1 cellular context compared by ENCODE assay signal in the genomic region with DNA sequence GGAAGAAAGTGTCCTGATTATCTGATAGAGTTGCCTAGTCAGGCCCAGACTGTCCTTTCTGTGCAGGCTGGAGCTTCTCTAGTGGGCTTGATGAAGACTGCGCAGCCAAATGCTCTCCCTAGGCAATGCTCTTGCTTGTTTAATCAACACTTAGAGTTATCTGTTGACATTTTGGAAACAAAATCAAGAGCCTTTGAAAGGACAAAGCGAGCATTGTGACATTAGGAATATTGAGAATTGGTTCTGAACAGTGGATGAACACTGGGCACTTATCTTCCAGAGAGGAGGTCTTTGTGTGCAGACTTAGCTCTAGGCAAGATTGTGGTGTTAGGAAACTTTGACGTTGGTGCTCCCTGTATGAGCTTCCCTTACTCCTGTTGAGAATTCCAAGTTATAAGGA.
TF ChIP-seq lines count a peak whose summit lies in the region.

No MANE protein-coding gene starts in this region.

TF ChIP-seq in HepG2, 621 proteins besides CTCF, POLR2A, EP300 and RAD21 (continued from another document):
- TF ChIP-seq, protein P1, sequence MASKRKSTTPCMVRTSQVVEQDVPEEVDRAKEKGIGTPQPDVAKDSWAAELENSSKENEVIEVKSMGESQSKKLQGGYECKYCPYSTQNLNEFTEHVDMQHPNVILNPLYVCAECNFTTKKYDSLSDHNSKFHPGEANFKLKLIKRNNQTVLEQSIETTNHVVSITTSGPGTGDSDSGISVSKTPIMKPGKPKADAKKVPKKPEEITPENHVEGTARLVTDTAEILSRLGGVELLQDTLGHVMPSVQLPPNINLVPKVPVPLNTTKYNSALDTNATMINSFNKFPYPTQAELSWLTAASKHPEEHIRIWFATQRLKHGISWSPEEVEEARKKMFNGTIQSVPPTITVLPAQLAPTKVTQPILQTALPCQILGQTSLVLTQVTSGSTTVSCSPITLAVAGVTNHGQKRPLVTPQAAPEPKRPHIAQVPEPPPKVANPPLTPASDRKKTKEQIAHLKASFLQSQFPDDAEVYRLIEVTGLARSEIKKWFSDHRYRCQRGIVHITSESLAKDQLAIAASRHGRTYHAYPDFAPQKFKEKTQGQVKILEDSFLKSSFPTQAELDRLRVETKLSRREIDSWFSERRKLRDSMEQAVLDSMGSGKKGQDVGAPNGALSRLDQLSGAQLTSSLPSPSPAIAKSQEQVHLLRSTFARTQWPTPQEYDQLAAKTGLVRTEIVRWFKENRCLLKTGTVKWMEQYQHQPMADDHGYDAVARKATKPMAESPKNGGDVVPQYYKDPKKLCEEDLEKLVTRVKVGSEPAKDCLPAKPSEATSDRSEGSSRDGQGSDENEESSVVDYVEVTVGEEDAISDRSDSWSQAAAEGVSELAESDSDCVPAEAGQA (IDR thresholded peaks at IDR 0.05; ENCODE audit: low read depth) = no peak
- TF ChIP-seq, protein P1 (CRISPR knock-in tag; IDR thresholded peaks at IDR 0.05; ENCODE audit: borderline replicate concordance) = no peak
- TF ChIP-seq ZNF431 (CRISPR knock-in tag; IDR thresholded peaks at IDR 0.05; ENCODE audit: borderline replicate concordance, low read depth) (no peak), SOX13 (IDR thresholded peaks at IDR 0.05) (no peak), SOX13 (CRISPR knock-in tag; conservative IDR thresholded peaks at IDR 0.05 in 1 of 2, IDR thresholded peaks at IDR 0.05 in 1 of 2) (peak in 1 of 2 experiments; percentile 76; a peak in 2 of 4 replicates), ZNF263 (CRISPR knock-in tag; IDR thresholded peaks at IDR 0.05) (peak; percentile 88), FOXA3 (CRISPR knock-in tag; IDR thresholded peaks at IDR 0.05) (peak; percentile 26; the same call in 1 of the 2 replicates), NFE2L2 (IDR thresholded peaks at IDR 0.05; ENCODE audit: low read length) (no peak), KMT2B (CRISPR knock-in tag; IDR thresholded peaks at IDR 0.05) (no peak), MIER2 (CRISPR knock-in tag; IDR thresholded peaks at IDR 0.05) (peak; percentile 62; the same call in 1 of the 2 replicates), FOXJ3 (CRISPR knock-in tag; IDR thresholded peaks at IDR 0.05; ENCODE audit: borderline replicate concordance) (peak; percentile 54), ELF1 (CRISPR knock-in tag; IDR thresholded peaks at IDR 0.05) (no peak), SOX5 (CRISPR knock-in tag; IDR thresholded peaks at IDR 0.05; ENCODE audit: borderline replicate concordance) (peak; percentile 33; the same call in 1 of the 2 replicates), TOE1 (CRISPR knock-in tag; IDR thresholded peaks at IDR 0.05) (no peak), NCOA2 (CRISPR knock-in tag; IDR thresholded peaks at IDR 0.05) (peak; percentile 22; the same call in 1 of the 2 replicates)
- TF ChIP-seq, protein P2, sequence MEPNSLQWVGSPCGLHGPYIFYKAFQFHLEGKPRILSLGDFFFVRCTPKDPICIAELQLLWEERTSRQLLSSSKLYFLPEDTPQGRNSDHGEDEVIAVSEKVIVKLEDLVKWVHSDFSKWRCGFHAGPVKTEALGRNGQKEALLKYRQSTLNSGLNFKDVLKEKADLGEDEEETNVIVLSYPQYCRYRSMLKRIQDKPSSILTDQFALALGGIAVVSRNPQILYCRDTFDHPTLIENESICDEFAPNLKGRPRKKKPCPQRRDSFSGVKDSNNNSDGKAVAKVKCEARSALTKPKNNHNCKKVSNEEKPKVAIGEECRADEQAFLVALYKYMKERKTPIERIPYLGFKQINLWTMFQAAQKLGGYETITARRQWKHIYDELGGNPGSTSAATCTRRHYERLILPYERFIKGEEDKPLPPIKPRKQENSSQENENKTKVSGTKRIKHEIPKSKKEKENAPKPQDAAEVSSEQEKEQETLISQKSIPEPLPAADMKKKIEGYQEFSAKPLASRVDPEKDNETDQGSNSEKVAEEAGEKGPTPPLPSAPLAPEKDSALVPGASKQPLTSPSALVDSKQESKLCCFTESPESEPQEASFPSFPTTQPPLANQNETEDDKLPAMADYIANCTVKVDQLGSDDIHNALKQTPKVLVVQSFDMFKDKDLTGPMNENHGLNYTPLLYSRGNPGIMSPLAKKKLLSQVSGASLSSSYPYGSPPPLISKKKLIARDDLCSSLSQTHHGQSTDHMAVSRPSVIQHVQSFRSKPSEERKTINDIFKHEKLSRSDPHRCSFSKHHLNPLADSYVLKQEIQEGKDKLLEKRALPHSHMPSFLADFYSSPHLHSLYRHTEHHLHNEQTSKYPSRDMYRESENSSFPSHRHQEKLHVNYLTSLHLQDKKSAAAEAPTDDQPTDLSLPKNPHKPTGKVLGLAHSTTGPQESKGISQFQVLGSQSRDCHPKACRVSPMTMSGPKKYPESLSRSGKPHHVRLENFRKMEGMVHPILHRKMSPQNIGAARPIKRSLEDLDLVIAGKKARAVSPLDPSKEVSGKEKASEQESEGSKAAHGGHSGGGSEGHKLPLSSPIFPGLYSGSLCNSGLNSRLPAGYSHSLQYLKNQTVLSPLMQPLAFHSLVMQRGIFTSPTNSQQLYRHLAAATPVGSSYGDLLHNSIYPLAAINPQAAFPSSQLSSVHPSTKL (CRISPR knock-in tag; IDR thresholded peaks at IDR 0.05) = 0 out of 2 replicates have a peak, but pooled peaks have one; percentile 9
- TF ChIP-seq, protein P3, sequence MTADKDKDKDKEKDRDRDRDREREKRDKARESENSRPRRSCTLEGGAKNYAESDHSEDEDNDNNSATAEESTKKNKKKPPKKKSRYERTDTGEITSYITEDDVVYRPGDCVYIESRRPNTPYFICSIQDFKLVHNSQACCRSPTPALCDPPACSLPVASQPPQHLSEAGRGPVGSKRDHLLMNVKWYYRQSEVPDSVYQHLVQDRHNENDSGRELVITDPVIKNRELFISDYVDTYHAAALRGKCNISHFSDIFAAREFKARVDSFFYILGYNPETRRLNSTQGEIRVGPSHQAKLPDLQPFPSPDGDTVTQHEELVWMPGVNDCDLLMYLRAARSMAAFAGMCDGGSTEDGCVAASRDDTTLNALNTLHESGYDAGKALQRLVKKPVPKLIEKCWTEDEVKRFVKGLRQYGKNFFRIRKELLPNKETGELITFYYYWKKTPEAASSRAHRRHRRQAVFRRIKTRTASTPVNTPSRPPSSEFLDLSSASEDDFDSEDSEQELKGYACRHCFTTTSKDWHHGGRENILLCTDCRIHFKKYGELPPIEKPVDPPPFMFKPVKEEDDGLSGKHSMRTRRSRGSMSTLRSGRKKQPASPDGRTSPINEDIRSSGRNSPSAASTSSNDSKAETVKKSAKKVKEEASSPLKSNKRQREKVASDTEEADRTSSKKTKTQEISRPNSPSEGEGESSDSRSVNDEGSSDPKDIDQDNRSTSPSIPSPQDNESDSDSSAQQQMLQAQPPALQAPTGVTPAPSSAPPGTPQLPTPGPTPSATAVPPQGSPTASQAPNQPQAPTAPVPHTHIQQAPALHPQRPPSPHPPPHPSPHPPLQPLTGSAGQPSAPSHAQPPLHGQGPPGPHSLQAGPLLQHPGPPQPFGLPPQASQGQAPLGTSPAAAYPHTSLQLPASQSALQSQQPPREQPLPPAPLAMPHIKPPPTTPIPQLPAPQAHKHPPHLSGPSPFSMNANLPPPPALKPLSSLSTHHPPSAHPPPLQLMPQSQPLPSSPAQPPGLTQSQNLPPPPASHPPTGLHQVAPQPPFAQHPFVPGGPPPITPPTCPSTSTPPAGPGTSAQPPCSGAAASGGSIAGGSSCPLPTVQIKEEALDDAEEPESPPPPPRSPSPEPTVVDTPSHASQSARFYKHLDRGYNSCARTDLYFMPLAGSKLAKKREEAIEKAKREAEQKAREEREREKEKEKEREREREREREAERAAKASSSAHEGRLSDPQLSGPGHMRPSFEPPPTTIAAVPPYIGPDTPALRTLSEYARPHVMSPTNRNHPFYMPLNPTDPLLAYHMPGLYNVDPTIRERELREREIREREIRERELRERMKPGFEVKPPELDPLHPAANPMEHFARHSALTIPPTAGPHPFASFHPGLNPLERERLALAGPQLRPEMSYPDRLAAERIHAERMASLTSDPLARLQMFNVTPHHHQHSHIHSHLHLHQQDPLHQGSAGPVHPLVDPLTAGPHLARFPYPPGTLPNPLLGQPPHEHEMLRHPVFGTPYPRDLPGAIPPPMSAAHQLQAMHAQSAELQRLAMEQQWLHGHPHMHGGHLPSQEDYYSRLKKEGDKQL (CRISPR knock-in tag; IDR thresholded peaks at IDR 0.05; ENCODE audit: low read depth) = 0 out of 2 replicates have a peak, but pooled peaks have one; percentile 17
- TF ChIP-seq, protein P4, sequence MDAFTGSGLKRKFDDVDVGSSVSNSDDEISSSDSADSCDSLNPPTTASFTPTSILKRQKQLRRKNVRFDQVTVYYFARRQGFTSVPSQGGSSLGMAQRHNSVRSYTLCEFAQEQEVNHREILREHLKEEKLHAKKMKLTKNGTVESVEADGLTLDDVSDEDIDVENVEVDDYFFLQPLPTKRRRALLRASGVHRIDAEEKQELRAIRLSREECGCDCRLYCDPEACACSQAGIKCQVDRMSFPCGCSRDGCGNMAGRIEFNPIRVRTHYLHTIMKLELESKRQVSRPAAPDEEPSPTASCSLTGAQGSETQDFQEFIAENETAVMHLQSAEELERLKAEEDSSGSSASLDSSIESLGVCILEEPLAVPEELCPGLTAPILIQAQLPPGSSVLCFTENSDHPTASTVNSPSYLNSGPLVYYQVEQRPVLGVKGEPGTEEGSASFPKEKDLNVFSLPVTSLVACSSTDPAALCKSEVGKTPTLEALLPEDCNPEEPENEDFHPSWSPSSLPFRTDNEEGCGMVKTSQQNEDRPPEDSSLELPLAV (CRISPR knock-in tag; conservative IDR thresholded peaks at IDR 0.05; ENCODE audit: low read depth) = no peak
